In genomic region chr1:25798666-25799345, GRCh38 we compare ENCODE assay signal across 12 cellular contexts. TPM values are rescaled to one million over a fixed set of nuclear protein-coding genes. Genes with fewer than 3 reads are reported as not detected.
DNase-seq lines count a peak whose midpoint lies in the region; ATAC-seq lines count a peak whose summit lies in the region.
"Had no signal": no experiment of that assay in that cellular context is flagged by ENCODE, and none has a peak within 500 bp of the region (broad histone marks: within the 10 kb centered on the region; RNA-seq: fewer than 3 reads in every experiment).

No MANE protein-coding gene starts in this region.

- no peaks in the 10 kb centered on the region for H3K9me3 ChIP-seq in mesenchymal stem cell (ENCODE audit: control insufficient read depth, low read length)
- H3K9me3 ChIP-seq in stomach smooth muscle (ENCODE audit: control insufficient read depth in 2 of 2, low read length in 2 of 2): no peaks in the 10 kb centered on the region
- no peaks in the 10 kb centered on the region for H3K9me3 ChIP-seq in SJCRH30 (replicated peaks)
- H3K9me3 ChIP-seq: prostate gland, tibial nerve had no signal

- H2AFZ ChIP-seq in mesenchymal stem cell (ENCODE audit: low read depth, low read length): no peak overlapping the region

- H2AK5ac ChIP-seq in mesenchymal stem cell (ENCODE audit: low read length, severe bottlenecking): peak overlapping the region; percentile 46

- H4K91ac ChIP-seq in mesenchymal stem cell (ENCODE audit: low read length): peak overlapping the region; percentile 52

- H3K27me3 ChIP-seq in mesenchymal stem cell (ENCODE audit: control insufficient read depth in 1 of 2, insufficient read depth in 1 of 2, low read length in 2 of 2): no peaks in the 10 kb centered on the region
- no peaks in the 10 kb centered on the region for H3K27me3 ChIP-seq in stomach smooth muscle (ENCODE audit: control insufficient read depth in 1 of 2, insufficient read depth in 2 of 2, low read length in 2 of 2)
- H3K27me3 ChIP-seq in SJCRH30: no peaks in the 10 kb centered on the region
- H3K27me3 ChIP-seq: cardiac muscle cell, tibial nerve had no signal

- H3K4me3 ChIP-seq in mesenchymal stem cell (ENCODE audit: insufficient read depth in 1 of 2, low read depth in 1 of 2, low read length in 2 of 2) (no peak overlapping the region), stomach smooth muscle (ENCODE audit: low read length in 2 of 2) (no peak overlapping the region), SJCRH30 (no peak overlapping the region)

- peak overlapping the region; percentile 66 for H3K4me3 Mint-ChIP-seq in activated naive CD4-positive, alpha-beta T cell treated with anti-CD3 and anti-CD28 coated beads, Interleukin-2, amount 10 ng/mL, durations not matched to agents 7 days and 5 days
- H3K4me3 Mint-ChIP-seq in activated T-helper 17 cell treated with anti-CD3 and anti-CD28 coated beads, Interleukin-2, amount 50 U/mL, for 72 hours: peak overlapping the region; percentile 61

- peak overlapping the region in 1 of 2 experiments; percentile 92 for H3K23ac ChIP-seq in mesenchymal stem cell (ENCODE audit: low read length in 2 of 2)

- peak overlapping the region; percentile 54 for H2BK15ac ChIP-seq in mesenchymal stem cell (ENCODE audit: low read depth, poor library complexity, severe bottlenecking)

- peaks cover 10% of the 10 kb centered on the region for H3K79me1 ChIP-seq in mesenchymal stem cell (replicated peaks; ENCODE audit: low read length, poor library complexity, severe bottlenecking)

- no peak overlapping the region for H3K27ac Mint-ChIP-seq in activated naive CD4-positive, alpha-beta T cell treated with anti-CD3 and anti-CD28 coated beads, Interleukin-2, amount 10 ng/mL, durations not matched to agents 7 days and 5 days
- no peak overlapping the region for H3K27ac Mint-ChIP-seq in activated naive CD4-positive, alpha-beta T cell treated with anti-CD3 and anti-CD28 coated beads, Interleukin-2, amount 50 U/mL, for 72 hours
- peak overlapping the region; percentile 36 for H3K27ac Mint-ChIP-seq in activated T-helper 17 cell treated with anti-CD3 and anti-CD28 coated beads, Interleukin-2, amount 50 U/mL, for 72 hours

- H3K4ac ChIP-seq in mesenchymal stem cell (ENCODE audit: low read depth in 1 of 2, low read length in 2 of 2): peak overlapping the region; percentile 37 to 57

- DNase-seq in activated naive CD4-positive, alpha-beta T cell treated with anti-CD3 and anti-CD28 coated beads, Interleukin-2, amount 10 ng/mL, durations not matched to agents 7 days and 5 days: no peak
- DNase-seq in activated naive CD4-positive, alpha-beta T cell treated with anti-CD3 and anti-CD28 coated beads, Interleukin-2, amount 50 U/mL, for 72 hours (ENCODE audit: low spot score in 2 of 2): no peak
- DNase-seq in mesenchymal stem cell (no peak), SJCRH30 (no peak), NCI-H2171 treated with DMSO at 0.1 percent for 48 hours (lab: John Stamatoyannopoulos, UW) (no peak), NCI-H524 treated with DMSO at 0.1 percent for 48 hours (lab: John Stamatoyannopoulos, UW) (no peak)
- DNase-seq: NCI-H2081 treated with DMSO at 0.1 percent for 48 hours had no signal

- peak overlapping the region; percentile 19 to 80 for H3K18ac ChIP-seq in mesenchymal stem cell (ENCODE audit: low read depth in 1 of 2, low read length in 2 of 2)

- no peak overlapping the region for H2BK5ac ChIP-seq in mesenchymal stem cell (ENCODE audit: low read depth, low read length, poor library complexity, severe bottlenecking)

- H3K4me1 ChIP-seq in mesenchymal stem cell (ENCODE audit: control insufficient read depth, insufficient read depth, low read depth, low read length): peaks cover 17% of the 10 kb centered on the region
- peaks cover 44% of the 10 kb centered on the region for H3K4me1 ChIP-seq in stomach smooth muscle (ENCODE audit: control insufficient read depth, insufficient read depth, low read length)
- H3K4me1 ChIP-seq in SJCRH30: peaks cover 34% of the 10 kb centered on the region

- H3K9me3 Mint-ChIP-seq in activated naive CD4-positive, alpha-beta T cell treated with anti-CD3 and anti-CD28 coated beads, Interleukin-2, amount 10 ng/mL, durations not matched to agents 7 days and 5 days: no peaks in the 10 kb centered on the region
- H3K9me3 Mint-ChIP-seq in activated naive CD4-positive, alpha-beta T cell treated with anti-CD3 and anti-CD28 coated beads, Interleukin-2, amount 50 U/mL, for 72 hours: peaks cover 0 to 5% of the 10 kb centered on the region in 2 donors
- H3K9me3 Mint-ChIP-seq in activated T-helper 17 cell treated with anti-CD3 and anti-CD28 coated beads, Interleukin-2, amount 50 U/mL, for 72 hours: no peaks in the 10 kb centered on the region

- peak overlapping the region; percentile 27 for H2BK120ac ChIP-seq in mesenchymal stem cell (ENCODE audit: low read depth, low read length)

- H2BK12ac ChIP-seq in mesenchymal stem cell (ENCODE audit: low read length in 2 of 2): peak overlapping the region; percentile 85 to 94

- no peak overlapping the region for H3K14ac ChIP-seq in mesenchymal stem cell (ENCODE audit: low read length in 2 of 2)

- no peaks in the 10 kb centered on the region for H3K36me3 Mint-ChIP-seq in activated naive CD4-positive, alpha-beta T cell treated with anti-CD3 and anti-CD28 coated beads, Interleukin-2, amount 10 ng/mL, durations not matched to agents 7 days and 5 days
- peaks cover 0 to 24% of the 10 kb centered on the region in 2 donors for H3K36me3 Mint-ChIP-seq in activated naive CD4-positive, alpha-beta T cell treated with anti-CD3 and anti-CD28 coated beads, Interleukin-2, amount 50 U/mL, for 72 hours
- no peaks in the 10 kb centered on the region for H3K36me3 Mint-ChIP-seq in activated T-helper 17 cell treated with anti-CD3 and anti-CD28 coated beads, Interleukin-2, amount 50 U/mL, for 72 hours (ENCODE audit: low read depth)

- peaks cover 18% of the 10 kb centered on the region for H3K27me3 Mint-ChIP-seq in activated naive CD4-positive, alpha-beta T cell treated with anti-CD3 and anti-CD28 coated beads, Interleukin-2, amount 10 ng/mL, durations not matched to agents 7 days and 5 days
- H3K27me3 Mint-ChIP-seq in activated T-helper 17 cell treated with anti-CD3 and anti-CD28 coated beads, Interleukin-2, amount 50 U/mL, for 72 hours: no peaks in the 10 kb centered on the region

- peak overlapping the region; percentile 84 for H3K9ac ChIP-seq in mesenchymal stem cell (ENCODE audit: low read length)
- H3K9ac ChIP-seq in stomach smooth muscle (ENCODE audit: low read length in 2 of 2): no peak overlapping the region

- peaks cover 71% of the 10 kb centered on the region for H3K4me1 Mint-ChIP-seq in activated naive CD4-positive, alpha-beta T cell treated with anti-CD3 and anti-CD28 coated beads, Interleukin-2, amount 10 ng/mL, durations not matched to agents 7 days and 5 days
- peaks cover 21% of the 10 kb centered on the region for H3K4me1 Mint-ChIP-seq in activated T-helper 17 cell treated with anti-CD3 and anti-CD28 coated beads, Interleukin-2, amount 50 U/mL, for 72 hours

- CTCF ChIA-PET in activated naive CD4-positive, alpha-beta T cell treated with anti-CD3 and anti-CD28 coated beads, Interleukin-2, amount 10 ng/mL, durations not matched to agents 7 days and 5 days (lab: Charles Lee): interaction anchor here (0.8 to 8.8 kb wide), 9 partner anchors 9 to 295 kb away, joined by 3 to 84 read pairs (median 4); no protein-coding TSS in a partner anchor

- 82% methylated on average over 8 of the region's 8 CpGs for WGBS in mesenchymal stem cell

- H3K27ac ChIP-seq in mesenchymal stem cell (ENCODE audit: low read length, poor library complexity, severe bottlenecking): no peak overlapping the region
- H3K27ac ChIP-seq in stomach smooth muscle (ENCODE audit: low read length): peak overlapping the region; percentile 75
- H3K27ac ChIP-seq in SJCRH30: no peak overlapping the region

- H3K4me2 ChIP-seq in mesenchymal stem cell (ENCODE audit: low read length, poor library complexity, severe bottlenecking): no peak overlapping the region

- H4K8ac ChIP-seq in mesenchymal stem cell (ENCODE audit: low read length): no peak overlapping the region

- H3K36me3 ChIP-seq in mesenchymal stem cell (ENCODE audit: control insufficient read depth in 1 of 2, insufficient read depth in 2 of 2, low read depth in 1 of 2, low read length in 2 of 2) (peaks cover 0 to 8% of the 10 kb centered on the region in 2 experiments), stomach smooth muscle (ENCODE audit: control insufficient read depth in 2 of 2, insufficient read depth in 2 of 2, low read length in 2 of 2) (no peaks in the 10 kb centered on the region), SJCRH30 (no peaks in the 10 kb centered on the region)
- H3K36me3 ChIP-seq: cardiac muscle cell, prostate gland, tibial nerve had no signal

- ATAC-seq in activated naive CD4-positive, alpha-beta T cell treated with anti-CD3 and anti-CD28 coated beads, Interleukin-2, amount 50 U/mL, for 72 hours: no peak
- ATAC-seq in activated T-helper 17 cell treated with anti-CD3 and anti-CD28 coated beads, Interleukin-2, amount 50 U/mL, for 72 hours (replicated peaks): no peak

RNA-seq across cellular contexts. Expression of gene SELENON, which starts 1.2 kb away (rescaled TPM):
- 10 to 100 TPM; 13.5 to 34.9 TPM for total RNA-seq in activated naive CD4-positive, alpha-beta T cell treated with anti-CD3 and anti-CD28 coated beads, Interleukin-2, amount 50 U/mL, for 72 hours
- total RNA-seq in activated T-helper 17 cell treated with anti-CD3 and anti-CD28 coated beads, Interleukin-2, amount 50 U/mL, for 72 hours: 10 to 100 TPM; 10.2 to 13.2 TPM
- 115 TPM for polyA plus RNA-seq in mesenchymal stem cell (2013, experiment 1 of 2)
- 113 TPM for polyA plus RNA-seq in mesenchymal stem cell (2013, experiment 2 of 2)
- total RNA-seq in SJCRH30 (2014; rRNA removed; shearing (Covaris generic)): 63.1 and 64.3 TPM in 2 replicates

RNA-seq across cellular contexts. Expression of gene MTFR1L, which starts 20.9 kb away (rescaled TPM):
- total RNA-seq in activated naive CD4-positive, alpha-beta T cell treated with anti-CD3 and anti-CD28 coated beads, Interleukin-2, amount 50 U/mL, for 72 hours: 10 to 100 TPM; 42.6 to 43.9 TPM
- 10 to 100 TPM; 39.6 to 58.8 TPM for total RNA-seq in activated T-helper 17 cell treated with anti-CD3 and anti-CD28 coated beads, Interleukin-2, amount 50 U/mL, for 72 hours
- polyA plus RNA-seq in mesenchymal stem cell (2013, experiment 1 of 2): 49.9 TPM
- 50.5 TPM for polyA plus RNA-seq in mesenchymal stem cell (2013, experiment 2 of 2)
- 47.9 and 49.9 TPM in 2 replicates for total RNA-seq in SJCRH30 (2014; rRNA removed; shearing (Covaris generic))
